24 cellular contexts compared by ENCODE assay signal in genomic region chr1:183645453-183646024, GRCh38. TPM values are rescaled to one million over a fixed set of nuclear protein-coding genes. Genes with fewer than 3 reads are reported as not detected.
"Had no signal": no experiment of that assay in that cellular context is flagged by ENCODE, and none has a peak within 500 bp of the region (broad histone marks: within the 10 kb centered on the region; RNA-seq: fewer than 3 reads in every experiment).

No MANE protein-coding gene starts in this region.

- H3K4me1 ChIP-seq: lower lobe of right lung, neural progenitor cell had no signal

- DNase-seq: effector CD4-positive, alpha-beta T cell; heart left ventricle; hypothalamus; kidney glomerular epithelial cell; left lung; lower lobe of right lung; nucleus accumbens; ovary; stimulated activated CD4-positive, alpha-beta T cell treated with anti-CD3 and anti-CD28 coated beads, Interleukin-2, amount 100 ng/mL, for 48 hours; stimulated activated naive CD4-positive, alpha-beta T cell treated with Interleukin-2 at 50 U/mL for 16 hours; trophoblast cell had no signal

- H3K27ac ChIP-seq: coronary artery, left lung, lower lobe of right lung, neural progenitor cell, ovary, right atrium auricular region had no signal

- H3K4me2 ChIP-seq: neural progenitor cell, smooth muscle cell had no signal

- ATAC-seq: esophagus mucosa; heart left ventricle; left lung; lower lobe of right lung; natural killer cell treated with Interleukin-12 subunit alpha and Interleukin-12 subunit beta and Interleukin-15 and Interleukin-18, amount 100 ng/mL, for 72 hours had no signal

- H3K36me3 ChIP-seq: heart left ventricle, left lung, lower lobe of right lung, neural progenitor cell, ovary, right atrium auricular region had no signal

- H3K27me3 ChIP-seq: heart left ventricle, left lung, neural progenitor cell, ovary, right atrium auricular region had no signal

- H2AFZ ChIP-seq: neural progenitor cell had no signal

- H3K9me3 ChIP-seq: heart left ventricle, left lung, lower lobe of right lung, ovary, right atrium auricular region had no signal

- H3K4me3 ChIP-seq: coronary artery, heart left ventricle, left lung, lower lobe of right lung, neural progenitor cell, ovary, right atrium auricular region, smooth muscle cell had no signal

RNA-seq across cellular contexts. Expression of gene APOBEC4, which starts 7.6 kb away (rescaled TPM):
- total RNA-seq: dermis microvascular lymphatic vessel endothelial cell; esophagus mucosa; fibroblast of lung; frontal cortex; glomerular endothelial cell; heart left ventricle; mesothelial cell of epicardium; natural killer cell treated with Interleukin-12 subunit alpha and Interleukin-12 subunit beta and Interleukin-15 and Interleukin-18, amount 100 ng/mL, for 72 hours; posterior vena cava; right atrium auricular region; smooth muscle cell; urinary bladder had no signal
- polyA plus RNA-seq: fibroblast of lung, ovary, smooth muscle cell, urinary bladder had no signal

RNA-seq across cellular contexts. Expression of gene NCF2, which starts 55.3 kb away (rescaled TPM):
- total RNA-seq: dermis microvascular lymphatic vessel endothelial cell, mesothelial cell of epicardium had no signal
